ENCODE assay signal across 27 cellular contexts in genomic region chr12:104941454-104941853, GRCh38.
"Had no signal": no experiment of that assay in that cellular context is flagged by ENCODE, and none has a peak within 500 bp of the region (broad histone marks: within the 10 kb centered on the region; RNA-seq: fewer than 3 reads in every experiment).

No MANE protein-coding gene starts in this region.

- H3K27ac ChIP-seq: colonic mucosa, coronary artery, dorsolateral prefrontal cortex, epithelial cell of prostate, esophagus muscularis mucosa, esophagus squamous epithelium, foreskin keratinocyte, gastrocnemius medialis, gastroesophageal sphincter, heart left ventricle had no signal

- H3K36me3 ChIP-seq: colonic mucosa, esophagus muscularis mucosa, esophagus squamous epithelium, gastrocnemius medialis, gastroesophageal sphincter, heart left ventricle had no signal

- ATAC-seq: effector memory CD8-positive, alpha-beta T cell; esophagus mucosa; foreskin keratinocyte; gastrocnemius medialis; gastroesophageal sphincter; heart left ventricle had no signal

- H3K27me3 ChIP-seq: colonic mucosa, dorsolateral prefrontal cortex, esophagus muscularis mucosa, esophagus squamous epithelium, foreskin keratinocyte, gastrocnemius medialis, gastroesophageal sphincter, heart left ventricle had no signal

- DNase-seq: colonic mucosa; cortex of kidney; dermis blood vessel endothelial cell; dorsolateral prefrontal cortex; effector CD4-positive, alpha-beta T cell; effector CD8-positive, alpha-beta T cell; effector memory CD4-positive, alpha-beta T cell; effector memory CD8-positive, alpha-beta T cell; endodermal cell; erythroblast; esophagus squamous epithelium; foreskin fibroblast; foreskin keratinocyte; foreskin melanocyte; gastrocnemius medialis; glutamatergic neuron; head of caudate nucleus; heart left ventricle had no signal

- H3K4me3 ChIP-seq: colonic mucosa, coronary artery, dorsolateral prefrontal cortex, esophagus muscularis mucosa, esophagus squamous epithelium, gastrocnemius medialis, gastroesophageal sphincter, heart left ventricle had no signal

- FAIRE-seq: colon, endometrium, endothelial cell of umbilical vein, frontal cortex had no signal

- H3K4me1 ChIP-seq: colonic mucosa, esophagus muscularis mucosa, esophagus squamous epithelium, foreskin keratinocyte, gastrocnemius medialis, gastroesophageal sphincter, heart left ventricle had no signal

- H3K9me3 ChIP-seq: colonic mucosa, gastrocnemius medialis had no signal
